ENCODE assay signal across 29 cellular contexts in genomic region chr7:348962-349755, GRCh38. TPM values are rescaled to one million over a fixed set of nuclear protein-coding genes. Genes with fewer than 3 reads are reported as not detected.
DNase-seq lines count a peak whose midpoint lies in the region; ATAC-seq, FAIRE-seq and TF ChIP-seq lines count a peak whose summit lies in the region.
"Had no signal": no experiment of that assay in that cellular context is flagged by ENCODE, and none has a peak within 500 bp of the region (broad histone marks: within the 10 kb centered on the region; RNA-seq: fewer than 3 reads in every experiment).

No MANE protein-coding gene starts in this region.

- no peak overlapping the region for H3K27ac ChIP-seq in K562 (ENCODE audit: extremely low read depth, low read depth, low read length)
- H3K27ac ChIP-seq: body of pancreas, epithelial cell of prostate, KMS-11, lower lobe of right lung, prostate gland, WERI-Rb-1 had no signal

- no peak for TF ChIP-seq POLR2A in K562 (conservative IDR thresholded peaks at IDR 0.05)

- H3K9ac ChIP-seq in K562 (ENCODE audit: insufficient read depth in 1 of 2, low read depth in 2 of 2, low read length in 2 of 2) = peak overlapping the region in 1 of 2 experiments; percentile 17; a peak in 1 of 4 replicates
- H3K9ac ChIP-seq: KMS-11, SK-N-SH had no signal

- DNase-seq in Right ventricle myocardium inferior (ENCODE audit: missing footprints) (peak; percentile 60), Right ventricle myocardium superior (no peak), DMS79 treated with DMSO at 0.1 percent for 48 hours (lab: John Stamatoyannopoulos, UW) (peak; percentile 39), K562 (ENCODE audit: extremely low read depth in 1 of 4, low spot score in 3 of 4) (no peak), urothelium cell line (ENCODE audit: low spot score) (no peak), NK-92 (lab: John Stamatoyannopoulos, UW; ENCODE audit: unreplicated experiment) (no peak)
- DNase-seq: activated CD4-positive, alpha-beta T cell treated with anti-CD3 and anti-CD28 coated beads, Interleukin-2, amount 50 U/mL, for 1 hour; GDM1; lower lobe of right lung; NCI-H1436 treated with DMSO at 0.1 percent for 48 hours; NCI-H510A treated with DMSO at 0.1 percent for 48 hours; NK-92 treated with Interleukin-12 subunit alpha and Interleukin-12 subunit beta, amount 100 ng/mL, for 24 hours; SK-N-SH; substantia nigra; WERI-Rb-1 had no signal

- no peaks in the 10 kb centered on the region for H3K79me2 ChIP-seq in K562 (ENCODE audit: control insufficient read depth, insufficient read depth, low read length)

- TF ChIP-seq RAD21 in K562 (CRISPR knock-in tag; conservative IDR thresholded peaks at IDR 0.05 in 1 of 2, IDR thresholded peaks at IDR 0.05 in 1 of 2) = no peak

- CTCF ChIA-PET in K562 (lab: Yijun Ruan, JAX; ENCODE audit: low intra/inter-chr PET ratio) = no interaction called here

- H3K4me3 ChIP-seq in K562 = no peak overlapping the region
- H3K4me3 ChIP-seq: body of pancreas, lower lobe of right lung, prostate gland had no signal

- H3K9me3 ChIP-seq in K562 (replicated peaks; ENCODE audit: control insufficient read depth, insufficient read depth, low read depth, low read length) = peaks cover 2% of the 10 kb centered on the region
- H3K9me3 ChIP-seq: body of pancreas, lower lobe of right lung, prostate gland, SK-N-SH had no signal

- FAIRE-seq in K562 (lab: Jason Lieb, UNC) (no peak), urothelium cell line (lab: Jason Lieb, UNC) (peak; percentile 67)
- FAIRE-seq: RCC 7860 had no signal

- 6% methylated on average over 31 of the region's 35 CpGs for WGBS in K562 (ENCODE audit: insufficient coverage, low coverage, missing lambda C conversion rate)

- BruUV-seq in K562 (replicated peaks; lab: Mats Ljungman, UMichigan) = no TSS peak

- no peak for TF ChIP-seq EP300 in K562 (IDR thresholded peaks at IDR 0.05; ENCODE audit: low read length)

- H3K4me1 ChIP-seq in K562 (replicated peaks in 1 of 2; ENCODE audit: control insufficient read depth in 2 of 2, insufficient read depth in 2 of 2, low read length in 2 of 2) = peaks cover 0 to 33% of the 10 kb centered on the region in 2 experiments; a peak in 2 of 5 replicates
- H3K4me1 ChIP-seq: prostate gland had no signal

- H2AFZ ChIP-seq in K562 (ENCODE audit: low read depth, low read length) = no peak overlapping the region

- H3K36me3 ChIP-seq in K562 (ENCODE audit: control insufficient read depth, insufficient read depth, low read length) = no peaks in the 10 kb centered on the region
- H3K36me3 ChIP-seq: lower lobe of right lung, prostate gland, WERI-Rb-1 had no signal

- in situ Hi-C loops in K562 (cut with MboI) = no loop called here

- ATAC-seq in Right ventricle myocardium inferior (no peak), Right ventricle myocardium superior (ENCODE audit: poor library complexity) (no peak), K562 (no peak), GM21723 (IDR thresholded peaks at IDR 0.05; ENCODE audit: unreplicated experiment) (no peak)
- ATAC-seq: body of pancreas, lower lobe of right lung had no signal

- intact Hi-C loops in Right ventricle myocardium inferior (cut with DNase I) = no loop called here
- intact Hi-C loops in Right ventricle myocardium superior (cut with DNase I) = no loop called here
- intact Hi-C loops in K562 (cut with micrococcal nuclease) = no loop called here

- H3K4me2 ChIP-seq in K562 (ENCODE audit: insufficient read depth, low read length) = no peak overlapping the region
- H3K4me2 ChIP-seq: KMS-11, SK-N-SH had no signal

- POLR2A ChIA-PET in K562 (lab: Yijun Ruan, JAX) = no interaction called here

- TF ChIP-seq CTCF in K562 (IDR thresholded peaks at IDR 0.05 in 2 of 3, conservative IDR thresholded peaks at IDR 0.05 in 1 of 3; ENCODE audit: insufficient read depth in 2 of 3, low read depth in 1 of 3, low read length in 3 of 3) = no peak

- no peaks in the 10 kb centered on the region for H3K9me1 ChIP-seq in K562 (ENCODE audit: control insufficient read depth, insufficient read depth, low read length)

- no peaks in the 10 kb centered on the region for H4K20me1 ChIP-seq in K562 (replicated peaks; ENCODE audit: control insufficient read depth, insufficient read depth, low read length)

- H3K27me3 ChIP-seq in K562 (ENCODE audit: control insufficient read depth in 2 of 2, insufficient read depth in 2 of 2, low read length in 2 of 2) = peaks cover 2 to 59% of the 10 kb centered on the region in 2 experiments; a peak in 4 of 5 replicates
- H3K27me3 ChIP-seq: body of pancreas had no signal

TF ChIP-seq in K562, 482 proteins besides CTCF, POLR2A, EP300 and RAD21:
- TF ChIP-seq ZNF282 (CRISPR knock-in tag; IDR thresholded peaks at IDR 0.05) (no peak), NFIC (IDR thresholded peaks at IDR 0.05) (peak; percentile 84), DNMT1 (IDR thresholded peaks at IDR 0.05) (no peak), BRF1 (IDR thresholded peaks at IDR 0.05; ENCODE audit: borderline replicate concordance, extremely low read depth, insufficient read length) (no peak), CHD1 (IDR thresholded peaks at IDR 0.05; ENCODE audit: low read length) (no peak), XRCC3 (IDR thresholded peaks at IDR 0.05) (no peak)
- TF ChIP-seq, protein P1, sequence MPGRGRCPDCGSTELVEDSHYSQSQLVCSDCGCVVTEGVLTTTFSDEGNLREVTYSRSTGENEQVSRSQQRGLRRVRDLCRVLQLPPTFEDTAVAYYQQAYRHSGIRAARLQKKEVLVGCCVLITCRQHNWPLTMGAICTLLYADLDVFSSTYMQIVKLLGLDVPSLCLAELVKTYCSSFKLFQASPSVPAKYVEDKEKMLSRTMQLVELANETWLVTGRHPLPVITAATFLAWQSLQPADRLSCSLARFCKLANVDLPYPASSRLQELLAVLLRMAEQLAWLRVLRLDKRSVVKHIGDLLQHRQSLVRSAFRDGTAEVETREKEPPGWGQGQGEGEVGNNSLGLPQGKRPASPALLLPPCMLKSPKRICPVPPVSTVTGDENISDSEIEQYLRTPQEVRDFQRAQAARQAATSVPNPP (IDR thresholded peaks at IDR 0.05; ENCODE audit: borderline replicate concordance, insufficient read depth, insufficient read length) = no peak

RNA-seq across cellular contexts. Expression of gene FOXL3, which starts 59.2 kb away (rescaled TPM):
- total RNA-seq in Right ventricle myocardium inferior (not detected), Right ventricle myocardium superior (not detected), K562 (2014; rRNA removed) (not detected in 2 replicates), K562 (2014; rRNA removed; fragmentation: Illumina TruSeq; extraction: Trizol) (not detected in 2 replicates), K562 (2015; rRNA removed; fragmentation: Illumina TruSeq; extraction: Trizol) (not detected in 2 replicates), K562 (2021) (not detected in 2 replicates)
- not detected in 2 replicates for total RNA-seq in K562 (2011; cell fraction: chromatin; rRNA removed; ENCODE audit: low replicate concordance)
- total RNA-seq in K562 (2011; cell fraction: nucleolus; rRNA removed) = not detected in 2 replicates
- not detected in 2 replicates for total RNA-seq in K562 (2011; cell fraction: nucleoplasm; rRNA removed)
- polyA plus RNA-seq in K562 (2011; rRNA removed) (not detected in 2 replicates), K562 (2014; fragmentation: Illumina TruSeq; extraction: Trizol) (not detected in 2 replicates), K562 (2014; fragmentation: Nextera tagmentation; extraction: Ambion mirVana) (not detected), K562 (2014; rRNA removed) (not detected in 2 replicates)
- polyA plus RNA-seq in K562 (2011; cell fraction: cytosol; rRNA removed) = not detected in 2 replicates
- polyA plus RNA-seq in K562 (2011; cell fraction: nucleus; rRNA removed) = not detected in 2 replicates
- not detected in 2 replicates for polyA plus RNA-seq in K562 (2012)
- polyA minus RNA-seq in K562 (2011; rRNA and poly(A)+ RNA removed) = not detected in 2 replicates
- not detected in 2 replicates for polyA minus RNA-seq in K562 (2011; cell fraction: cytosol; rRNA and poly(A)+ RNA removed)
- not detected in 2 replicates for polyA minus RNA-seq in K562 (2011; cell fraction: nucleus; rRNA and poly(A)+ RNA removed)
- total RNA-seq: activated T-helper 2 cell treated with anti-CD3 and anti-CD28 coated beads, Interferon-gamma antibody, Interleukin-2, Interleukin-4, amounts not matched to agents 10 μg/mL and 5 μg/mL and 100 μg/mL, durations not matched to agents 14 hours and 24 hours and 36 hours; body of pancreas; cerebellum; kidney epithelial cell; lower lobe of right lung; mononuclear cell; prostate gland; skeletal muscle tissue; urinary bladder had no signal
- polyA plus RNA-seq: adipose tissue, neural cell, SK-N-SH, urinary bladder had no signal

Comparison
In these comparisons a context has a peak if more than half of its experiments do, and no peak if none do; other contexts are left out.
1. DNase-seq: peak in Right ventricle myocardium inferior (single experiment) and DMS79 treated with DMSO at 0.1 percent for 48 hours (single experiment); none in Right ventricle myocardium superior (single experiment), K562 (0 of 4), urothelium cell line (single experiment) and NK-92 (single experiment).